10 cellular contexts compared by ENCODE assay signal in genomic region chr1:46991083-46991923, GRCh38. TPM values are rescaled to one million over a fixed set of nuclear protein-coding genes. Genes with fewer than 3 reads are reported as not detected.
A peak's percentile ranks its signal among the peaks of the same experiment; 100 is the strongest.
DNase-seq lines count a peak whose midpoint lies in the region; ATAC-seq and TF ChIP-seq lines count a peak whose summit lies in the region.
"Had no signal": no experiment of that assay in that cellular context is flagged by ENCODE, and none has a peak within 500 bp of the region (broad histone marks: within the 10 kb centered on the region; RNA-seq: fewer than 3 reads in every experiment).

No MANE protein-coding gene starts in this region.

- H3K9me2 ChIP-seq in OCI-LY7 (ENCODE audit: insufficient read depth, low read length), result no peaks in the 10 kb centered on the region

- H3K27me3 Mint-ChIP-seq in activated naive CD8-positive, alpha-beta T cell treated with anti-CD3 and anti-CD28 coated beads, Interleukin-2, amount 50 U/mL, for 24 hours, result peaks cover 4% of the 10 kb centered on the region
- H3K27me3 Mint-ChIP-seq in activated naive CD8-positive, alpha-beta T cell treated with anti-CD3 and anti-CD28 coated beads for 36 hours, result peaks cover 6% of the 10 kb centered on the region

- H3K4me1 Mint-ChIP-seq in activated naive CD8-positive, alpha-beta T cell treated with anti-CD3 and anti-CD28 coated beads, Interleukin-2, amount 50 U/mL, for 24 hours, result no peaks in the 10 kb centered on the region
- H3K4me1 Mint-ChIP-seq in activated naive CD8-positive, alpha-beta T cell treated with anti-CD3 and anti-CD28 coated beads for 36 hours, result no peaks in the 10 kb centered on the region

- H2AFZ ChIP-seq in OCI-LY7 (ENCODE audit: low read length) (no peak overlapping the region), osteoblast (ENCODE audit: low read length) (no peak overlapping the region)

- no peak overlapping the region for H3K27ac ChIP-seq in OCI-LY7 (ENCODE audit: low read depth, low read length, poor library complexity, severe bottlenecking)
- H3K27ac ChIP-seq in thyroid gland, result no peak overlapping the region
- no peak overlapping the region for H3K27ac ChIP-seq in vagina
- H3K27ac ChIP-seq in osteoblast (ENCODE audit: low read depth, low read length), result no peak overlapping the region

- no peak overlapping the region for H3K4me3 ChIP-seq in OCI-LY7 (ENCODE audit: low read depth, low read length, poor library complexity, severe bottlenecking)
- H3K4me3 ChIP-seq in thyroid gland (replicated peaks in 1 of 3), result no peak overlapping the region
- H3K4me3 ChIP-seq in vagina, result no peak overlapping the region
- no peak overlapping the region for H3K4me3 ChIP-seq in osteoblast (ENCODE audit: insufficient read depth, low read length)

- WGBS in thyroid gland, 2 donors, result 26 to 39% methylated on average over 13 of the region's 13 CpGs

- H3K27me3 ChIP-seq in thyroid gland (no peaks in the 10 kb centered on the region), vagina (no peaks in the 10 kb centered on the region), osteoblast (ENCODE audit: insufficient read depth, low read length) (no peaks in the 10 kb centered on the region)

- intact Hi-C loops in OCI-LY7 (cut with micrococcal nuclease; ENCODE audit: unreplicated experiment) (no loop called here), thyroid gland (cut with DNase I) (no loop called here), vagina (cut with DNase I) (no loop called here)

- BruUV-seq in OCI-LY7 (replicated peaks; lab: Mats Ljungman, UMichigan), result no TSS peak

- no peaks in the 10 kb centered on the region for H3K36me3 Mint-ChIP-seq in activated naive CD8-positive, alpha-beta T cell treated with anti-CD3 and anti-CD28 coated beads, Interleukin-2, amount 50 U/mL, for 24 hours (ENCODE audit: low read depth)
- H3K36me3 Mint-ChIP-seq in activated naive CD8-positive, alpha-beta T cell treated with anti-CD3 and anti-CD28 coated beads for 36 hours, result no peaks in the 10 kb centered on the region

- H3K9me3 Mint-ChIP-seq in activated naive CD8-positive, alpha-beta T cell treated with anti-CD3 and anti-CD28 coated beads, Interleukin-2, amount 50 U/mL, for 24 hours, result no peaks in the 10 kb centered on the region
- peaks cover 3% of the 10 kb centered on the region for H3K9me3 Mint-ChIP-seq in activated naive CD8-positive, alpha-beta T cell treated with anti-CD3 and anti-CD28 coated beads for 36 hours

- H3K36me3 ChIP-seq in OCI-LY7 (ENCODE audit: insufficient read depth, low read length) (no peaks in the 10 kb centered on the region), thyroid gland (no peaks in the 10 kb centered on the region), vagina (no peaks in the 10 kb centered on the region), osteoblast (ENCODE audit: insufficient read depth, low read length) (no peaks in the 10 kb centered on the region)

- TF ChIP-seq CTCF in OCI-LY7 (conservative IDR thresholded peaks at IDR 0.05; ENCODE audit: low read length) (peak; percentile 45), thyroid gland (IDR thresholded peaks at IDR 0.05) (peak in 4 of 6 experiments; percentile 34 to 65 (median 50)), vagina (IDR thresholded peaks at IDR 0.05) (no peak), osteoblast (IDR thresholded peaks at IDR 0.05; ENCODE audit: extremely low read depth, low read depth, low read length) (no peak)

- no peak overlapping the region for H3K27ac Mint-ChIP-seq in activated naive CD8-positive, alpha-beta T cell treated with anti-CD3 and anti-CD28 coated beads, Interleukin-2, amount 50 U/mL, for 24 hours
- no peak overlapping the region for H3K27ac Mint-ChIP-seq in activated naive CD8-positive, alpha-beta T cell treated with anti-CD3 and anti-CD28 coated beads for 36 hours

- H3K4me2 ChIP-seq in OCI-LY7 (ENCODE audit: low read length), result no peak overlapping the region
- no peak overlapping the region for H3K4me2 ChIP-seq in osteoblast (ENCODE audit: insufficient read depth, low read length)

- H3K9me3 ChIP-seq in OCI-LY7 (ENCODE audit: low read length) (no peaks in the 10 kb centered on the region), thyroid gland (no peaks in the 10 kb centered on the region), vagina (no peaks in the 10 kb centered on the region), osteoblast (ENCODE audit: low read depth, low read length) (no peaks in the 10 kb centered on the region)

- POLR2A ChIA-PET in OCI-LY7 (lab: Charles Lee), result no interaction called here

- H4K20me1 ChIP-seq in OCI-LY7 (ENCODE audit: insufficient read depth, low read length) (no peaks in the 10 kb centered on the region), osteoblast (ENCODE audit: insufficient read depth, low read length) (no peaks in the 10 kb centered on the region)

- no peak for DNase-seq in activated naive CD8-positive, alpha-beta T cell treated with anti-CD3 and anti-CD28 coated beads, Interleukin-2, amount 50 U/mL, for 24 hours
- DNase-seq in activated naive CD8-positive, alpha-beta T cell treated with anti-CD3 and anti-CD28 coated beads for 36 hours, result no peak
- DNase-seq in OCI-LY7 (ENCODE audit: low spot score) (peak; percentile 4), foreskin melanocyte (peak; percentile 1), thyroid gland (no peak), vagina (ENCODE audit: extremely low spot score in 2 of 2) (no peak), osteoblast (ENCODE audit: insufficient read length, low spot score, missing footprints) (no peak), AG08395 (ENCODE audit: low spot score) (no peak)
- DNase-seq: stimulated activated CD4-positive, alpha-beta T cell treated with anti-CD3 and anti-CD28 coated beads, Interleukin-4, amount 100 ng/mL, for 1 hour had no signal

- no peak for TF ChIP-seq POLR2A in thyroid gland (IDR thresholded peaks at IDR 0.05)
- no peak for TF ChIP-seq POLR2A in vagina (IDR thresholded peaks at IDR 0.05)

- H3K4me1 ChIP-seq in OCI-LY7 (ENCODE audit: insufficient read depth, low read length, poor library complexity, severe bottlenecking) (no peaks in the 10 kb centered on the region), thyroid gland (no peaks in the 10 kb centered on the region), vagina (no peaks in the 10 kb centered on the region), osteoblast (ENCODE audit: insufficient read depth, low read length) (no peaks in the 10 kb centered on the region)

- ATAC-seq in activated naive CD8-positive, alpha-beta T cell treated with anti-CD3 and anti-CD28 coated beads, Interleukin-2, amount 50 U/mL, for 24 hours, result peak; percentile 20

- CTCF ChIA-PET in OCI-LY7 (lab: Charles Lee; ENCODE audit: unreplicated experiment), result no interaction called here

- no peak overlapping the region for H3K4me3 Mint-ChIP-seq in activated naive CD8-positive, alpha-beta T cell treated with anti-CD3 and anti-CD28 coated beads, Interleukin-2, amount 50 U/mL, for 24 hours
- no peak overlapping the region for H3K4me3 Mint-ChIP-seq in activated naive CD8-positive, alpha-beta T cell treated with anti-CD3 and anti-CD28 coated beads for 36 hours

- H3K79me2 ChIP-seq in OCI-LY7 (ENCODE audit: insufficient read depth, low read depth, low read length) (no peaks in the 10 kb centered on the region), osteoblast (ENCODE audit: insufficient read depth, low read length) (no peaks in the 10 kb centered on the region)

RNA-seq across cellular contexts. Expression of gene CYP4X1, which starts 32.2 kb away (rescaled TPM):
- total RNA-seq in activated naive CD8-positive, alpha-beta T cell treated with anti-CD3 and anti-CD28 coated beads for 36 hours, result not detected
- not detected in 2 replicates for total RNA-seq in OCI-LY7 (2014; rRNA removed; shearing (Covaris generic))
- total RNA-seq in OCI-LY7 (2022) (not detected in 2 replicates), thyroid gland (1 to 10 TPM; 4.3 to 8.1 (median 6.8) TPM), vagina (17.9 TPM), osteoblast (0.59 and 0.72 TPM in 2 replicates)
- total RNA-seq: T-helper 2 cell treated with Interferon-gamma antibody and Interleukin-4, amounts not matched to agents 100 ng/mL and 5 ng/mL, for 36 hours had no signal

RNA-seq across cellular contexts. Expression of gene CYP4A11, which starts 50.0 kb away (rescaled TPM):
- total RNA-seq in activated naive CD8-positive, alpha-beta T cell treated with anti-CD3 and anti-CD28 coated beads for 36 hours, result not detected
- 0.13 TPM in 1 of 2 replicates, not detected in the other for total RNA-seq in OCI-LY7 (2014; rRNA removed; shearing (Covaris generic))
- not detected in 2 replicates for total RNA-seq in OCI-LY7 (2022)
- not detected for total RNA-seq in thyroid gland
- total RNA-seq in vagina, result not detected
- not detected in 2 replicates for total RNA-seq in osteoblast
- total RNA-seq: T-helper 2 cell treated with Interferon-gamma antibody and Interleukin-4, amounts not matched to agents 100 ng/mL and 5 ng/mL, for 36 hours had no signal

Comparison
In these comparisons a context has a peak if more than half of its experiments do, and no peak if none do; other contexts are left out.
1. DNase-seq: peak in OCI-LY7 (single experiment) and foreskin melanocyte (single experiment); none in activated naive CD8-positive, alpha-beta T cell treated with anti-CD3 and anti-CD28 coated beads, Interleukin-2, amount 50 U/mL, for 24 hours (single experiment), activated naive CD8-positive, alpha-beta T cell treated with anti-CD3 and anti-CD28 coated beads for 36 hours (single experiment), thyroid gland (0 of 2), vagina (0 of 2), osteoblast (single experiment) and AG08395 (single experiment).
2. CTCF ChIP-seq: peak in OCI-LY7 (single experiment) and thyroid gland (4 of 6); none in vagina (0 of 3) and osteoblast (single experiment).